ENCODE assay signal across 1 cellular context in the genomic region with DNA sequence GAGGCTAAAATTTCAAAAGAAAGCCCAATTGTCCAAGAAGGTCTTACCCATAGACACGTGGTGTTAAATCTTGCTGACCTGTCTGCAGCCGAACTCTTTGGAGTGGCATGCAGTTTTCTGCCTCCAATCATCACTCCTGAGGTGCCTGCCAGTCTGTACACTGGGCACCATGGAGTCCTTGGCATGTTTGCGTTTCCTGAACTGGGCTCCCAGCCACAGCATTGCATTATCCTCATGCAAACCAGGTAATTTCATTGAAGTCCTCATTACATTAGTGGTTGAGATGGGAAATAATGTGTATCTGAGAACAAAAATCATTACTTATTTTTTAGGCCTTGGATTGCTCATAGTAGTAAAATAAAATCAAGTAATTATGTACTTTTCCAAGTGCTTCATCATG.
TF ChIP-seq lines count a peak whose summit lies in the region.

No MANE protein-coding gene starts in this region.

TF ChIP-seq in SK-N-SH, 30 proteins besides CTCF, POLR2A, EP300 and RAD21 (continued from another document):
- TF ChIP-seq MAX (IDR thresholded peaks at IDR 0.05; ENCODE audit: low read depth) (no peak), NRF1 (IDR thresholded peaks at IDR 0.05; ENCODE audit: low read depth, low read length) (no peak), FOSL2 (IDR thresholded peaks at IDR 0.05; ENCODE audit: borderline replicate concordance, low read depth) (no peak)
TF ChIP-seq in SK-N-SH: peak in this region for 0.
